In genomic region chr10:37937864-37938263, GRCh38 we compare ENCODE assay signal across 21 cellular contexts. TPM values are rescaled to one million over a fixed set of nuclear protein-coding genes. Genes with fewer than 3 reads are reported as not detected.
DNase-seq lines count a peak whose midpoint lies in the region; ATAC-seq, FAIRE-seq and TF ChIP-seq lines count a peak whose summit lies in the region.
"Had no signal": no experiment of that assay in that cellular context is flagged by ENCODE, and none has a peak within 500 bp of the region (broad histone marks: within the 10 kb centered on the region; RNA-seq: fewer than 3 reads in every experiment).

No MANE protein-coding gene starts in this region.

- no peak for FAIRE-seq in HepG2 (lab: Jason Lieb, UNC)
- FAIRE-seq: GM12892, GM18507, H1, HTR-8/SVneo had no signal

- H3K4me2 ChIP-seq in HepG2 (ENCODE audit: low read depth, low read length) (no peak overlapping the region), PC-3 (ENCODE audit: low read length) (no peak overlapping the region)
- H3K4me2 ChIP-seq: BLaER1 treated with 17β-estradiol and CSF1 and Interleukin-3, amounts not matched to agents 10 nM and 100 nM; KMS-11 had no signal

- in situ Hi-C loops in HepG2 (cut with HindIII; ENCODE audit: extremely low pct_ligation_motif_present, low pct_unique_long_range_greater_than_20kb) = no loop called here

- H4K20me1 ChIP-seq in HepG2 (ENCODE audit: insufficient read depth, low read length) (no peaks in the 10 kb centered on the region), PC-3 (ENCODE audit: low read length) (no peaks in the 10 kb centered on the region)
- H4K20me1 ChIP-seq: BLaER1 treated with 17β-estradiol and CSF1 and Interleukin-3, amounts not matched to agents 10 nM and 100 nM had no signal

- no peak for TF ChIP-seq RAD21 in HepG2 (CRISPR knock-in tag; IDR thresholded peaks at IDR 0.05)

- H3K9ac ChIP-seq in HepG2 (ENCODE audit: insufficient read depth, low read depth, low read length) (no peak overlapping the region), PC-3 (ENCODE audit: low read length) (no peak overlapping the region)
- H3K9ac ChIP-seq: BLaER1 treated with 17β-estradiol and CSF1 and Interleukin-3, amounts not matched to agents 10 nM and 100 nM; KMS-11 had no signal

- TF ChIP-seq CTCF in HepG2 (CRISPR knock-in tag; IDR thresholded peaks at IDR 0.05) = peak; percentile 34; the same call in 1 of the 2 replicates
- no peak for TF ChIP-seq CTCF in right lobe of liver (IDR thresholded peaks at IDR 0.05)
- peak; percentile 42 for TF ChIP-seq CTCF in PC-3 (conservative IDR thresholded peaks at IDR 0.05; ENCODE audit: low read depth, low read length)
- TF ChIP-seq CTCF in epithelial cell of proximal tubule (conservative IDR thresholded peaks at IDR 0.05; ENCODE audit: low read depth, low read length) = peak; percentile 17

- peaks cover 3% of the 10 kb centered on the region in 2 experiments; a peak in 2 of 5 replicates for H3K27me3 ChIP-seq in HepG2 (ENCODE audit: control insufficient read depth in 1 of 2, insufficient read depth in 2 of 2, low read length in 2 of 2)
- no peaks in the 10 kb centered on the region for H3K27me3 ChIP-seq in right lobe of liver
- H3K27me3 ChIP-seq in PC-3 (ENCODE audit: low read length) = no peaks in the 10 kb centered on the region
- H3K27me3 ChIP-seq: BLaER1 treated with 17β-estradiol and CSF1 and Interleukin-3, amounts not matched to agents 10 nM and 100 nM had no signal

- TF ChIP-seq POLR2A in HepG2 (IDR thresholded peaks at IDR 0.05; ENCODE audit: insufficient read depth in 1 of 2, low read depth in 2 of 2, low read length in 2 of 2) = no peak
- no peak for TF ChIP-seq POLR2A in right lobe of liver (IDR thresholded peaks at IDR 0.05)

- intact Hi-C loops in HepG2 (cut with micrococcal nuclease; ENCODE audit: unreplicated experiment) = loop anchor here (10.0 kb wide), 1 partner anchor 183 kb away; no protein-coding TSS in a partner anchor
- intact Hi-C loops in right lobe of liver (cut with DNase I) = no loop called here
- intact Hi-C loops in PC-3 (cut with micrococcal nuclease) = no loop called here

- POLR2A ChIA-PET in HepG2 (lab: Yijun Ruan, JAX) (no interaction called here), PC-3 (lab: Charles Lee; ENCODE audit: unreplicated experiment) (no interaction called here)

- H3F3A ChIP-seq in PC-3 (ENCODE audit: low read length, unreplicated experiment) = no peaks in the 10 kb centered on the region

- H3K4me3 ChIP-seq in HepG2 (replicated peaks in 1 of 3; ENCODE audit: insufficient read depth in 1 of 3, low read depth in 2 of 3, low read length in 3 of 3) (no peak overlapping the region), right lobe of liver (no peak overlapping the region), PC-3 (ENCODE audit: low read length) (no peak overlapping the region), epithelial cell of proximal tubule (ENCODE audit: low read depth, low read length) (no peak overlapping the region)
- H3K4me3 ChIP-seq: BLaER1 treated with 17β-estradiol and CSF1 and Interleukin-3, amounts not matched to agents 10 nM and 100 nM had no signal

- H3K9me3 ChIP-seq in HepG2 (ENCODE audit: low read length) (no peaks in the 10 kb centered on the region), right lobe of liver (no peaks in the 10 kb centered on the region), PC-3 (ENCODE audit: low read length) (no peaks in the 10 kb centered on the region)
- H3K9me3 ChIP-seq: BLaER1 treated with 17β-estradiol and CSF1 and Interleukin-3, amounts not matched to agents 10 nM and 100 nM had no signal

- TF ChIP-seq EP300 in HepG2 (IDR thresholded peaks at IDR 0.05; ENCODE audit: low read depth in 2 of 2, low read length in 2 of 2) = no peak
- no peak for TF ChIP-seq EP300 in HepG2 (CRISPR knock-in tag; IDR thresholded peaks at IDR 0.05; ENCODE audit: borderline replicate concordance)

- H3K27ac ChIP-seq in HepG2 (ENCODE audit: extremely low read length, insufficient read depth, low read length) (no peak overlapping the region), right lobe of liver (no peak overlapping the region), PC-3 (ENCODE audit: low read length) (no peak overlapping the region)
- H3K27ac ChIP-seq: BLaER1 treated with 17β-estradiol and CSF1 and Interleukin-3, amounts not matched to agents 10 nM and 100 nM; HL-60; KMS-11 had no signal

- H3K79me2 ChIP-seq in HepG2 (ENCODE audit: insufficient read depth, low read length) (no peaks in the 10 kb centered on the region), PC-3 (ENCODE audit: low read length) (no peaks in the 10 kb centered on the region)

- H2AFZ ChIP-seq in HepG2 (ENCODE audit: low read length) (no peak overlapping the region), PC-3 (ENCODE audit: low read length) (no peak overlapping the region)

- no TSS peak for BruUV-seq in HepG2 (replicated peaks; lab: Mats Ljungman, UMichigan)
- BruUV-seq in PC-3 (replicated peaks; lab: Mats Ljungman, UMichigan) = no TSS peak

- CTCF ChIA-PET in HepG2 (lab: Yijun Ruan, JAX; ENCODE audit: low intra/inter-chr PET ratio, low total read pairs) (no interaction called here), PC-3 (lab: Charles Lee) (interaction anchor here (1.2 kb wide), 1 partner anchor 12 kb away, joined by 3 read pairs; no protein-coding TSS in a partner anchor)

- DNase-seq in HepG2 (ENCODE audit: low spot score) = no peak
- no peak for DNase-seq in right lobe of liver
- DNase-seq in PC-3 = no peak
- no peak for DNase-seq in epithelial cell of proximal tubule (ENCODE audit: low read depth)
- DNase-seq in A172 (ENCODE audit: low spot score) = no peak
- no peak for DNase-seq in DMS 273 (lab: John Stamatoyannopoulos, UW; ENCODE audit: unreplicated experiment)
- DNase-seq: 8988T; Calu3; CD8-positive, alpha-beta T cell; DMS 273 treated with DMSO at 0.1 percent for 48 hours; DMS79; GDM1; H9 had no signal

- 0% methylated on average over 5 of the region's 5 CpGs for WGBS in HepG2 (ENCODE audit: low lambda C conversion rate)
- 36% methylated on average over 2 of the region's 5 CpGs for WGBS in right lobe of liver (ENCODE audit: insufficient coverage, low coverage, low lambda C conversion rate, missing lambda C conversion rate)

- H3K4me1 ChIP-seq in HepG2 (ENCODE audit: insufficient read depth, low read length) (no peaks in the 10 kb centered on the region), right lobe of liver (no peaks in the 10 kb centered on the region), PC-3 (ENCODE audit: insufficient read depth, low read length) (no peaks in the 10 kb centered on the region)
- H3K4me1 ChIP-seq: BLaER1 treated with 17β-estradiol and CSF1 and Interleukin-3, amounts not matched to agents 10 nM and 100 nM had no signal

- no peaks in the 10 kb centered on the region for H3K36me3 ChIP-seq in HepG2 (replicated peaks in 1 of 2; ENCODE audit: control insufficient read depth in 1 of 2, insufficient read depth in 2 of 2, low read length in 2 of 2)
- no peaks in the 10 kb centered on the region for H3K36me3 ChIP-seq in right lobe of liver
- H3K36me3 ChIP-seq in PC-3 (ENCODE audit: low read depth, low read length) = no peaks in the 10 kb centered on the region
- H3K36me3 ChIP-seq: BLaER1 treated with 17β-estradiol and CSF1 and Interleukin-3, amounts not matched to agents 10 nM and 100 nM had no signal

- no peaks in the 10 kb centered on the region for H3K9me2 ChIP-seq in PC-3 (replicated peaks; ENCODE audit: low read length)

- ATAC-seq in HepG2 (peak; percentile 64), right lobe of liver (no peak), PC-3 (no peak), GM21447 (IDR thresholded peaks at IDR 0.05; ENCODE audit: unreplicated experiment) (no peak)
- ATAC-seq: CD8-positive, alpha-beta T cell had no signal

TF ChIP-seq in HepG2, 621 proteins besides CTCF, POLR2A, EP300 and RAD21:
- peak; percentile 31; the same call in 1 of the 2 replicates for TF ChIP-seq STAG1 (CRISPR knock-in tag; IDR thresholded peaks at IDR 0.05)
- TF ChIP-seq KLF13 (CRISPR knock-in tag; IDR thresholded peaks at IDR 0.05) = no peak
- no peak for TF ChIP-seq REXO4 (CRISPR knock-in tag; IDR thresholded peaks at IDR 0.05; ENCODE audit: borderline replicate concordance)

RNA-seq across cellular contexts. Expression of gene ZNF25, which starts 38.6 kb away (rescaled TPM):
- total RNA-seq in HepG2 (2016; rRNA removed; fragmentation: Illumina TruSeq; extraction: Trizol) (1.4 and 1.6 TPM in 2 replicates), right lobe of liver (1 to 10 TPM; 1.1 to 3.1 (median 2.6) TPM), PC-3 (2014; rRNA removed) (2.4 and 3.9 TPM in 2 replicates), epithelial cell of proximal tubule (1.4 and 2.5 TPM in 2 replicates)
- total RNA-seq in HepG2 (2016; cell fraction: cytosol; rRNA removed; fragmentation: Illumina TruSeq; extraction: Trizol; ENCODE audit: low read depth) = 0.40 and 0.71 TPM in 2 replicates
- total RNA-seq in HepG2 (2016; cell fraction: insoluble cytoplasmic fraction; rRNA removed; fragmentation: Illumina TruSeq; extraction: Trizol) = 1.4 and 1.8 TPM in 2 replicates
- total RNA-seq in HepG2 (2016; cell fraction: membrane; rRNA removed; fragmentation: Illumina TruSeq; extraction: Trizol) = 1.8 and 2.0 TPM in 2 replicates
- total RNA-seq in HepG2 (2016; cell fraction: nucleus; rRNA removed; fragmentation: Illumina TruSeq; extraction: Trizol) = 1.7 and 2.0 TPM in 2 replicates
- 1.5 and 1.6 TPM in 2 replicates for polyA plus RNA-seq in HepG2 (2011; rRNA removed)
- 0.40 and 0.81 TPM in 2 replicates for polyA plus RNA-seq in HepG2 (2011; cell fraction: cytosol; rRNA removed)
- polyA plus RNA-seq in HepG2 (2011; cell fraction: nucleus; rRNA removed) = 1.3 and 1.7 TPM in 2 replicates
- polyA plus RNA-seq in HepG2 (2012) = 1.1 and 1.3 TPM in 2 replicates
- 0.25 and 0.28 TPM in 2 replicates for polyA plus RNA-seq in HepG2 (2016; cell fraction: cytosol; fragmentation: Illumina TruSeq; extraction: Trizol; ENCODE audit: low read depth)
- polyA plus RNA-seq in HepG2 (2016; cell fraction: insoluble cytoplasmic fraction; fragmentation: Illumina TruSeq; extraction: Trizol; ENCODE audit: low read depth) = 1.5 TPM in 2 replicates
- polyA plus RNA-seq in HepG2 (2016; cell fraction: membrane; fragmentation: Illumina TruSeq; extraction: Trizol; ENCODE audit: low read depth) = 0.87 and 0.98 TPM in 2 replicates
- polyA plus RNA-seq in HepG2 (2016; cell fraction: nucleus; fragmentation: Illumina TruSeq; extraction: Trizol; ENCODE audit: insufficient read depth, low read depth) = 3.4 and 4.1 TPM in 2 replicates
- 0.12 and 0.24 TPM in 2 replicates for polyA minus RNA-seq in HepG2 (2011; rRNA and poly(A)+ RNA removed; ENCODE audit: low replicate concordance)
- polyA minus RNA-seq in HepG2 (2011; cell fraction: cytosol; rRNA and poly(A)+ RNA removed) = 0.89 and 1.1 TPM in 2 replicates
- 1.3 and 1.7 TPM in 2 replicates for polyA minus RNA-seq in HepG2 (2011; cell fraction: nucleus; rRNA and poly(A)+ RNA removed)
- total RNA-seq in A172 (2014; rRNA removed; shearing (Covaris generic)) = 9.0 and 11.1 TPM in 2 replicates

Comparison
In these comparisons a context has a peak if more than half of its experiments do, and no peak if none do; other contexts are left out.
1. CTCF ChIP-seq: peak in HepG2 (single experiment), PC-3 (single experiment) and epithelial cell of proximal tubule (single experiment); none in right lobe of liver (0 of 4).